In the genomic region with DNA sequence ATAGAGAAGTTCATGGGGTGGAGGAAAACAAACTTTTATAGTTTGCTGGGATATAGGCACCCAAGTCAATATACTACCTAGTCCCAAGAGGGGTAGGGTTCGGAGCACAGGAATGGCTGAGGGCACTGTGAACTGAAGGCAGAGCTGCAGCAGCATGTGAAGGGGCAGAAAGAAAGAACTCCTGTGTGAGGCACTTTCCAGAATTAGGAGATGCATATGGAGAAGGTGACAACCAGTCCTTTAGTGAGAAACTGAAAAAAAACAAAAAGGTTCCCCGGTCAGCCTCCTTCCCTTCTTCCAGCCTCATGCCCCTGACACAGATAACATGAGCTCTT, we compare ENCODE assay signal across 19 cellular contexts.
DNase-seq lines count a peak whose midpoint lies in the region; ATAC-seq, FAIRE-seq and TF ChIP-seq lines count a peak whose summit lies in the region.
"Had no signal": no experiment of that assay in that cellular context is flagged by ENCODE, and none has a peak within 500 bp of the region (broad histone marks: within the 10 kb centered on the region; RNA-seq: fewer than 3 reads in every experiment).

No MANE protein-coding gene starts in this region.

- TF ChIP-seq CTCF in H9 (conservative IDR thresholded peaks at IDR 0.05) = no peak
- TF ChIP-seq CTCF in K562 (IDR thresholded peaks at IDR 0.05 in 2 of 3, conservative IDR thresholded peaks at IDR 0.05 in 1 of 3; ENCODE audit: insufficient read depth in 2 of 3, low read depth in 1 of 3, low read length in 3 of 3) = no peak
- no peak for TF ChIP-seq CTCF in nephron progenitor cell (IDR thresholded peaks at IDR 0.05)

- no peak for TF ChIP-seq RAD21 in K562 (CRISPR knock-in tag; conservative IDR thresholded peaks at IDR 0.05 in 1 of 2, IDR thresholded peaks at IDR 0.05 in 1 of 2)

- DNase-seq in H9 (no peak), K562 (ENCODE audit: extremely low read depth in 1 of 4, low spot score in 3 of 4) (no peak), nephron progenitor cell (no peak), NCI-H2196 (lab: John Stamatoyannopoulos, UW; ENCODE audit: unreplicated experiment) (no peak), 8988T (no peak)
- DNase-seq: AML-193; Caco-2; CD4-positive, alpha-beta T cell; DMS153; DMS79; GF-D8; HCEC 1CT; KG1 had no signal

- H3K36me3 ChIP-seq in K562 (ENCODE audit: control insufficient read depth, insufficient read depth, low read length) = no peaks in the 10 kb centered on the region

- POLR2A ChIA-PET in K562 (lab: Yijun Ruan, JAX) = interaction anchor here (1.0 kb wide), 1 partner anchor 11 kb away, joined by 3 read pairs; no protein-coding TSS in a partner anchor

- no peak overlapping the region for H3K4me2 ChIP-seq in H9 (ENCODE audit: insufficient read depth, insufficient read length, low read length)
- H3K4me2 ChIP-seq in K562 (ENCODE audit: insufficient read depth, low read length) = no peak overlapping the region
- H3K4me2 ChIP-seq: A549 had no signal

- no peak overlapping the region for H2BK12ac ChIP-seq in H9 (ENCODE audit: insufficient read length, low read depth, low read length)

- H2BK15ac ChIP-seq in H9 (ENCODE audit: low read depth, low read length) = no peak overlapping the region

- H3K9me1 ChIP-seq in K562 (ENCODE audit: control insufficient read depth, insufficient read depth, low read length) = no peaks in the 10 kb centered on the region

- H3K23ac ChIP-seq in H9 (ENCODE audit: insufficient read length, low read depth, low read length) = no peak overlapping the region

- TF ChIP-seq EP300 in K562 (IDR thresholded peaks at IDR 0.05; ENCODE audit: low read length) = no peak

- H3K56ac ChIP-seq in H9 (ENCODE audit: insufficient read length, low read depth, low read length) = no peak overlapping the region

- no peak overlapping the region for H2AFZ ChIP-seq in H9 (ENCODE audit: low read length)
- H2AFZ ChIP-seq in K562 (ENCODE audit: low read depth, low read length) = peak overlapping the region; percentile 35; the same call in 1 of the 2 replicates

- H3K27ac ChIP-seq in H9 (ENCODE audit: insufficient read length, low read depth, low read length) = peak overlapping the region; percentile 80
- H3K27ac ChIP-seq in K562 (ENCODE audit: extremely low read depth, low read depth, low read length) = no peak overlapping the region
- H3K27ac ChIP-seq: A549, C4-2B, HL-60 had no signal

- H3T11ph ChIP-seq in H9 (ENCODE audit: low read length) = no peak overlapping the region

- H3K27me3 ChIP-seq in H9 (ENCODE audit: insufficient read depth, low read length) (no peaks in the 10 kb centered on the region), K562 (ENCODE audit: control insufficient read depth in 2 of 2, insufficient read depth in 2 of 2, low read length in 2 of 2) (no peaks in the 10 kb centered on the region)

- H3K36me3 Mint-ChIP-seq in H9 (ENCODE audit: insufficient read depth in 1 of 3, low read depth in 3 of 3) = 0 out of 7 replicates have a peak, but pooled peaks cover 0 to under 1% (median 0%) of the 10 kb centered on the region in 3 experiments
- H3K36me3 Mint-ChIP-seq in nephron progenitor cell (ENCODE audit: low read depth) = no peaks in the 10 kb centered on the region
- H3K36me3 Mint-ChIP-seq: IgD-negative memory B cell had no signal

- no peaks in the 10 kb centered on the region for H3K79me1 ChIP-seq in H9 (ENCODE audit: insufficient read depth, low read depth, low read length, poor library complexity, severe bottlenecking)

- no peaks in the 10 kb centered on the region for H3K23me2 ChIP-seq in H9 (ENCODE audit: insufficient read length, low read depth, low read length, poor library complexity, severe bottlenecking)

- H3K4me3 ChIP-seq in K562 = no peak overlapping the region
- H3K4me3 ChIP-seq: A549 had no signal

- H3K9me3 ChIP-seq in H9 (ENCODE audit: control insufficient read depth, low read depth, low read length) (no peaks in the 10 kb centered on the region), K562 (replicated peaks; ENCODE audit: control insufficient read depth, insufficient read depth, low read depth, low read length) (no peaks in the 10 kb centered on the region)
- H3K9me3 ChIP-seq: A549, Caco-2 had no signal

- no TSS peak for BruUV-seq in K562 (replicated peaks; lab: Mats Ljungman, UMichigan)

- H3K9ac ChIP-seq in H9 (ENCODE audit: extremely low read depth, insufficient read length, low read length) (no peak overlapping the region), K562 (ENCODE audit: insufficient read depth in 1 of 2, low read depth in 2 of 2, low read length in 2 of 2) (no peak overlapping the region)

- in situ Hi-C loops in K562 (cut with MboI) = no loop called here

- no peak overlapping the region for H3K14ac ChIP-seq in H9 (ENCODE audit: insufficient read depth, low read length)

- peaks cover 13 to 23% of the 10 kb centered on the region in 2 experiments for H3K4me1 Mint-ChIP-seq in H9
- peaks cover 10% of the 10 kb centered on the region for H3K4me1 Mint-ChIP-seq in nephron progenitor cell
- H3K4me1 Mint-ChIP-seq: IgD-negative memory B cell had no signal

- H2BK20ac ChIP-seq in H9 (ENCODE audit: low read depth, low read length, poor library complexity, severe bottlenecking) = no peak overlapping the region

- peak overlapping the region in 1 of 3 experiments; percentile 93; a peak in 3 of 7 replicates for H3K27ac Mint-ChIP-seq in H9
- peak overlapping the region; percentile 86 for H3K27ac Mint-ChIP-seq in nephron progenitor cell
- H3K27ac Mint-ChIP-seq: CD4-positive, alpha-beta T cell; IgD-negative memory B cell had no signal

- intact Hi-C loops in K562 (cut with micrococcal nuclease) = no loop called here

- H3K4ac ChIP-seq in H9 (ENCODE audit: low read depth, low read length) = no peak overlapping the region

- H3K4me1 ChIP-seq in H9 (ENCODE audit: insufficient read depth, low read length) (peaks cover 7% of the 10 kb centered on the region; the same call in 1 of the 2 replicates), K562 (replicated peaks in 1 of 2; ENCODE audit: control insufficient read depth in 2 of 2, insufficient read depth in 2 of 2, low read length in 2 of 2) (no peaks in the 10 kb centered on the region)
- H3K4me1 ChIP-seq: A549, Caco-2 had no signal

- H2BK5ac ChIP-seq in H9 (ENCODE audit: insufficient read length, low read length) = no peak overlapping the region

- no peak for FAIRE-seq in K562 (lab: Jason Lieb, UNC)
- FAIRE-seq: A549, HepG2 had no signal

- no peak overlapping the region for H4K5ac ChIP-seq in H9 (ENCODE audit: insufficient read length, low read depth, low read length)

- H3K4me3 Mint-ChIP-seq in H9 = no peak overlapping the region
- no peak overlapping the region for H3K4me3 Mint-ChIP-seq in nephron progenitor cell
- H3K4me3 Mint-ChIP-seq: CD4-positive, alpha-beta T cell; IgD-negative memory B cell had no signal

- H3K18ac ChIP-seq in H9 (ENCODE audit: insufficient read length, low read depth, low read length) = no peak overlapping the region

- H4K8ac ChIP-seq in H9 (replicated peaks; ENCODE audit: insufficient read length, low read depth, low read length) = no peak overlapping the region

- H3K27me3 Mint-ChIP-seq in H9 (ENCODE audit: low read depth) (no peaks in the 10 kb centered on the region), nephron progenitor cell (ENCODE audit: low read depth, poor library complexity) (no peaks in the 10 kb centered on the region)
- H3K27me3 Mint-ChIP-seq: CD4-positive, alpha-beta T cell; IgD-negative memory B cell had no signal

- no peak overlapping the region for H2AK5ac ChIP-seq in H9 (ENCODE audit: insufficient read length, low read length)

- no peaks in the 10 kb centered on the region for H4K20me1 ChIP-seq in H9 (ENCODE audit: control insufficient read depth, insufficient read depth, insufficient read length)
- no peaks in the 10 kb centered on the region for H4K20me1 ChIP-seq in K562 (replicated peaks; ENCODE audit: control insufficient read depth, insufficient read depth, low read length)

- peak; percentile 55 for ATAC-seq in K562
- ATAC-seq in HG03439 (IDR thresholded peaks at IDR 0.05; ENCODE audit: unreplicated experiment) = no peak
- ATAC-seq: A549, HepG2 had no signal

- H3K79me2 ChIP-seq in H9 (ENCODE audit: insufficient read depth, low read length) (no peaks in the 10 kb centered on the region), K562 (ENCODE audit: control insufficient read depth, insufficient read depth, low read length) (no peaks in the 10 kb centered on the region)

- H2BK120ac ChIP-seq in H9 (ENCODE audit: low read depth, low read length, poor library complexity, severe bottlenecking) = no peak overlapping the region

- CTCF ChIA-PET in K562 (lab: Yijun Ruan, JAX; ENCODE audit: low intra/inter-chr PET ratio) = interaction anchor here (0.6 kb wide), 1 partner anchor 1275 kb away, joined by 3 read pairs; no protein-coding TSS in a partner anchor

- WGBS in H9 (ENCODE audit: extremely low coverage, insufficient read length, low lambda C conversion rate) = no CpG with 5 or more reads among the region's 2 CpGs
- 48% methylated on average over 2 of the region's 2 CpGs for WGBS in K562 (ENCODE audit: insufficient coverage, low coverage, missing lambda C conversion rate)

- TF ChIP-seq POLR2A in K562 (conservative IDR thresholded peaks at IDR 0.05) = no peak

- H3K9me3 Mint-ChIP-seq in H9 (no peaks in the 10 kb centered on the region; a peak in 1 of 5 replicates), nephron progenitor cell (no peaks in the 10 kb centered on the region)

- no peak overlapping the region for H4K91ac ChIP-seq in H9 (ENCODE audit: insufficient read length, low read depth, low read length)

TF ChIP-seq in K562, 482 proteins besides CTCF, POLR2A, EP300 and RAD21:
- TF ChIP-seq ZNF695 (CRISPR knock-in tag; IDR thresholded peaks at IDR 0.05) = no peak
TF ChIP-seq in K562: peak in this region for 0.
